Comparison of ENCODE assay signal across 8 cellular contexts in the genomic region with DNA sequence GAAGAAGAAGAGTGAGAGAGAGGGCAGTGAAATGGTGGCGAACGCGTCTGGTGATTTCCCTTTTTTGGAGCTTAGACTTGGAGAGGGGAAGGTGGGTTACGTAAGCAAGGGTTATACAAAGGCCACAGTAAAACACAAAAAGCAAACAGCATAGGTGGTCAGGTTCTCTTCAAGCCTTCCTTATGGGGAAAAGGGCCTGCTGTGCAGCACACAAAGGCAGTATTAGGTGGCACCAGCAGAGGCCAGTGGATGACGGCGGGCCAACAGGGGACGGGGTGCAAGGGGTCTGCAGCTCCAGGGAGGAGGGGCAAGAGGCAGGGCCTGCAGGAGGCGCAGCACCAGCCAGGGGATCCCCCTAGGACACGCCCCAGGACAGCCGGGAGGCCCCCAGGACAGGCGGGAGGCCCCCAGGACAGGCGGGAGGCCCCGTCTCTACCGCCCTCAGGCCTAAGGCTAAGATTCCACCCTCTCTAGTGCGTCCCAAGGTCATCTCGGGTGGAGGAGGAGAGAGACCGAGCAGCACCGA.
A peak's percentile ranks its signal among the peaks of the same experiment; 100 is the strongest.
DNase-seq lines count a peak whose midpoint lies in the region; ATAC-seq lines count a peak whose summit lies in the region.

No MANE protein-coding gene starts in this region.

- peak; percentile 13 for DNase-seq in activated naive CD8-positive, alpha-beta T cell treated with anti-CD3 and anti-CD28 coated beads, Interleukin-2, amount 50 U/mL, for 24 hours
- DNase-seq in iris pigment epithelial cell (ENCODE audit: low read depth) (peak; percentile 26), cerebellar nuclear complex (lab: John Stamatoyannopoulos, UW) (no peak), UCSD-AML1 (lab: John Stamatoyannopoulos, UW; ENCODE audit: unreplicated experiment) (no peak), foreskin melanocyte (no peak)
- DNase-seq in stimulated activated effector memory CD8-positive, alpha-beta T cell treated with anti-CD3 and anti-CD28 coated beads, Interleukin-12 subunit alpha, Interleukin-12 subunit beta, amount 100 ng/mL, for 72 hours (ENCODE audit: low spot score in 2 of 2): no peak

- no peaks in the 10 kb centered on the region for H3K36me3 Mint-ChIP-seq in activated naive CD8-positive, alpha-beta T cell treated with anti-CD3 and anti-CD28 coated beads, Interleukin-2, amount 50 U/mL, for 24 hours (ENCODE audit: low read depth)
- no peaks in the 10 kb centered on the region for H3K36me3 Mint-ChIP-seq in stimulated activated effector memory CD8-positive, alpha-beta T cell treated with anti-CD3 and anti-CD28 coated beads, Interleukin-12 subunit alpha, Interleukin-12 subunit beta, amount 100 ng/mL, for 72 hours

- peak; percentile 48 for ATAC-seq in HG02588 (IDR thresholded peaks at IDR 0.05; ENCODE audit: unreplicated experiment)
- ATAC-seq in activated naive CD8-positive, alpha-beta T cell treated with anti-CD3 and anti-CD28 coated beads, Interleukin-2, amount 50 U/mL, for 24 hours: peak; percentile 56
- ATAC-seq in stimulated activated effector memory CD8-positive, alpha-beta T cell treated with anti-CD3 and anti-CD28 coated beads, Interleukin-12 subunit alpha, Interleukin-12 subunit beta, amount 100 ng/mL, for 72 hours: peak; percentile 35

- no peaks in the 10 kb centered on the region for H3K36me3 ChIP-seq in ES-I3 (ENCODE audit: insufficient read depth, low read length)

- H3K9ac ChIP-seq in ES-I3 (ENCODE audit: low read depth, low read length): peak overlapping the region; percentile 75

- H3K4me1 ChIP-seq in ES-I3 (ENCODE audit: insufficient read depth, low read length): no peaks in the 10 kb centered on the region

- peaks cover 42% of the 10 kb centered on the region for H3K27me3 Mint-ChIP-seq in activated naive CD8-positive, alpha-beta T cell treated with anti-CD3 and anti-CD28 coated beads, Interleukin-2, amount 50 U/mL, for 24 hours

- H3K9me3 ChIP-seq in ES-I3 (ENCODE audit: control insufficient read depth, insufficient read depth, low read length): no peaks in the 10 kb centered on the region

- peaks cover 14% of the 10 kb centered on the region for H3K4me1 Mint-ChIP-seq in activated naive CD8-positive, alpha-beta T cell treated with anti-CD3 and anti-CD28 coated beads, Interleukin-2, amount 50 U/mL, for 24 hours
- H3K4me1 Mint-ChIP-seq in stimulated activated effector memory CD8-positive, alpha-beta T cell treated with anti-CD3 and anti-CD28 coated beads, Interleukin-12 subunit alpha, Interleukin-12 subunit beta, amount 100 ng/mL, for 72 hours: peaks cover 18% of the 10 kb centered on the region

- no peaks in the 10 kb centered on the region for H3K9me3 Mint-ChIP-seq in activated naive CD8-positive, alpha-beta T cell treated with anti-CD3 and anti-CD28 coated beads, Interleukin-2, amount 50 U/mL, for 24 hours
- H3K9me3 Mint-ChIP-seq in stimulated activated effector memory CD8-positive, alpha-beta T cell treated with anti-CD3 and anti-CD28 coated beads, Interleukin-12 subunit alpha, Interleukin-12 subunit beta, amount 100 ng/mL, for 72 hours: no peaks in the 10 kb centered on the region

- H3K4me3 Mint-ChIP-seq in activated naive CD8-positive, alpha-beta T cell treated with anti-CD3 and anti-CD28 coated beads, Interleukin-2, amount 50 U/mL, for 24 hours: peak overlapping the region; percentile 24
- H3K4me3 Mint-ChIP-seq in stimulated activated effector memory CD8-positive, alpha-beta T cell treated with anti-CD3 and anti-CD28 coated beads, Interleukin-12 subunit alpha, Interleukin-12 subunit beta, amount 100 ng/mL, for 72 hours: peak overlapping the region; percentile 59

- no peak overlapping the region for H3K27ac Mint-ChIP-seq in activated naive CD8-positive, alpha-beta T cell treated with anti-CD3 and anti-CD28 coated beads, Interleukin-2, amount 50 U/mL, for 24 hours
- no peak overlapping the region for H3K27ac Mint-ChIP-seq in stimulated activated effector memory CD8-positive, alpha-beta T cell treated with anti-CD3 and anti-CD28 coated beads, Interleukin-12 subunit alpha, Interleukin-12 subunit beta, amount 100 ng/mL, for 72 hours

Comparison
In these comparisons a context has a peak if more than half of its experiments do, and no peak if none do; other contexts are left out.
1. DNase-seq: peak in activated naive CD8-positive, alpha-beta T cell treated with anti-CD3 and anti-CD28 coated beads, Interleukin-2, amount 50 U/mL, for 24 hours (single experiment) and iris pigment epithelial cell (single experiment); none in stimulated activated effector memory CD8-positive, alpha-beta T cell treated with anti-CD3 and anti-CD28 coated beads, Interleukin-12 subunit alpha, Interleukin-12 subunit beta, amount 100 ng/mL, for 72 hours (0 of 2), cerebellar nuclear complex (0 of 2), UCSD-AML1 (single experiment) and foreskin melanocyte (single experiment).
2. Peak in every context shown above with its lines, with median percentiles within 50 percentile points of each other: ATAC-seq.